In the genomic region with DNA sequence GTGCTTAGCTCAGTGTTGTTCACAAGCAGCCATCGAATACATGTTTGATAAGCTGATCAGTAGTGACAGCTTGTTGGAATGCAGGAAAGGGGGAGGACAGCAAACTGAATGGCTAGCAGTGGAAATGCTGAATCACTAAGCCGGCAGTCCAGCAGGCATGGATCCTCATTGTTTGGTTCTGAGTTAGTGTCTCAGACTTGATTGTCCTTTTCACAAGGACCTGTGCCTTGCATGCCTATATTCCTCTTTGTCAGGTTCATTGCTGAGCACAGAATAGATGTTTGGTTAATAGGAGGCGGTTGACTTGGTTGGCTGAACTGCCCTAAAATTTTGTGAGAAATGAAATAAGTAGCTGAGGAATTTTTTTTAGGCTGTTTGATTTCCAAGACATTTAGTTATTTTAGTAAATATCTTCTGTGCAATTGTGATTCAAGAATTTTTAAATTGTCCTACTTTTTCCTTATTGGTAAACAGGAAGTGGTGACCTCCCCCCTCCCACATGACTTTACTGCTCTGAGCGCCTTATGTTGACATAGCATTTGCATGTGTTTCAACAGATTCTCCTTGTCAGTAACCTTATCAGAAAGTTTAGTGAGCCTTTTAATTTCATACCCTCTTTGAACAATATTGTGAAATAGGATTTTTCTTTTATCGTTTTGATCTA, we compare ENCODE assay signal across 9 cellular contexts. TPM values are rescaled to one million over a fixed set of nuclear protein-coding genes. Genes with fewer than 3 reads are reported as not detected.
DNase-seq lines count a peak whose midpoint lies in the region; ATAC-seq, FAIRE-seq and TF ChIP-seq lines count a peak whose summit lies in the region.
"Had no signal": no experiment of that assay in that cellular context is flagged by ENCODE, and none has a peak within 500 bp of the region (broad histone marks: within the 10 kb centered on the region; RNA-seq: fewer than 3 reads in every experiment).

No MANE protein-coding gene starts in this region.

- H3K4me1 ChIP-seq in astrocyte (ENCODE audit: insufficient read depth, low read length) = peaks cover 22% of the 10 kb centered on the region

- peaks cover 23% of the 10 kb centered on the region for H3K4me1 Mint-ChIP-seq in activated naive CD8-positive, alpha-beta T cell (ENCODE audit: low read depth)
- H3K4me1 Mint-ChIP-seq in activated naive CD8-positive, alpha-beta T cell treated with anti-CD3 and anti-CD28 coated beads for 36 hours = peaks cover 10% of the 10 kb centered on the region
- H3K4me1 Mint-ChIP-seq in astrocyte (ENCODE audit: low read depth, unreplicated experiment) (peaks cover 21% of the 10 kb centered on the region), type B pancreatic cell (ENCODE audit: unreplicated experiment) (peaks cover 25% of the 10 kb centered on the region)

- H3K4me3 ChIP-seq in astrocyte (ENCODE audit: insufficient read depth, low read depth, low read length) = no peak overlapping the region

- peak overlapping the region; percentile 72 for H3K27ac ChIP-seq in astrocyte (ENCODE audit: low read depth, low read length)

- peak overlapping the region; percentile 49 for H3K4me2 ChIP-seq in astrocyte (ENCODE audit: low read length)

- ATAC-seq in GM21381 (IDR thresholded peaks at IDR 0.05; ENCODE audit: unreplicated experiment) = no peak
- ATAC-seq in GM19397 (IDR thresholded peaks at IDR 0.05; ENCODE audit: unreplicated experiment) = no peak

- H2AFZ ChIP-seq in astrocyte (ENCODE audit: low read depth, low read length) = peak overlapping the region; percentile 6

- peaks cover 6% of the 10 kb centered on the region for H3K36me3 ChIP-seq in astrocyte (ENCODE audit: insufficient read depth, low read length)

- no peaks in the 10 kb centered on the region for H3K27me3 Mint-ChIP-seq in activated naive CD8-positive, alpha-beta T cell
- H3K27me3 Mint-ChIP-seq in activated naive CD8-positive, alpha-beta T cell treated with anti-CD3 and anti-CD28 coated beads for 36 hours = no peaks in the 10 kb centered on the region
- no peaks in the 10 kb centered on the region for H3K27me3 Mint-ChIP-seq in astrocyte (ENCODE audit: low read depth, unreplicated experiment)
- no peaks in the 10 kb centered on the region for H3K27me3 Mint-ChIP-seq in type B pancreatic cell

- H3K27ac Mint-ChIP-seq in activated naive CD8-positive, alpha-beta T cell = peak overlapping the region; percentile 59
- H3K27ac Mint-ChIP-seq in activated naive CD8-positive, alpha-beta T cell treated with anti-CD3 and anti-CD28 coated beads for 36 hours = no peak overlapping the region
- H3K27ac Mint-ChIP-seq in astrocyte (ENCODE audit: unreplicated experiment) (peak overlapping the region; percentile 69), type B pancreatic cell (peak overlapping the region; percentile 34)

- no peaks in the 10 kb centered on the region for H3K9me3 ChIP-seq in astrocyte (ENCODE audit: insufficient read depth, low read depth, low read length)

- H3K27me3 ChIP-seq in astrocyte (ENCODE audit: insufficient read depth, low read length) = no peaks in the 10 kb centered on the region

- no peak for DNase-seq in activated naive CD8-positive, alpha-beta T cell treated with anti-CD3 and anti-CD28 coated beads for 36 hours
- DNase-seq in astrocyte (ENCODE audit: low read depth) = peak; percentile 84
- peak; percentile 85 for DNase-seq in islet precursor cell
- DNase-seq in type B pancreatic cell (ENCODE audit: extremely low spot score, unreplicated experiment) = no peak
- no peak for DNase-seq in GOT3 (lab: John Stamatoyannopoulos, UW)
- DNase-seq: NCI-H446 treated with DMSO at 0.1 percent for 48 hours had no signal

- peak overlapping the region; percentile 47 for H3K9ac ChIP-seq in astrocyte (ENCODE audit: low read length)

- FAIRE-seq in astrocyte (lab: Jason Lieb, UNC) = peak; percentile 68

- H4K20me1 ChIP-seq in astrocyte (ENCODE audit: insufficient read depth, low read length) = no peaks in the 10 kb centered on the region

- TF ChIP-seq CTCF in astrocyte (IDR thresholded peaks at IDR 0.05; ENCODE audit: insufficient read depth, low read depth, low read length) = no peak
- no peak for TF ChIP-seq CTCF in type B pancreatic cell (conservative IDR thresholded peaks at IDR 0.05)

- H3K4me3 Mint-ChIP-seq in activated naive CD8-positive, alpha-beta T cell = no peak overlapping the region
- no peak overlapping the region for H3K4me3 Mint-ChIP-seq in activated naive CD8-positive, alpha-beta T cell treated with anti-CD3 and anti-CD28 coated beads for 36 hours
- H3K4me3 Mint-ChIP-seq in astrocyte (ENCODE audit: unreplicated experiment) = no peak overlapping the region
- H3K4me3 Mint-ChIP-seq in type B pancreatic cell = no peak overlapping the region

- H3K9me3 Mint-ChIP-seq in activated naive CD8-positive, alpha-beta T cell (ENCODE audit: low read depth) = no peaks in the 10 kb centered on the region
- no peaks in the 10 kb centered on the region for H3K9me3 Mint-ChIP-seq in activated naive CD8-positive, alpha-beta T cell treated with anti-CD3 and anti-CD28 coated beads for 36 hours
- H3K9me3 Mint-ChIP-seq in astrocyte (ENCODE audit: unreplicated experiment) = no peaks in the 10 kb centered on the region
- no peaks in the 10 kb centered on the region for H3K9me3 Mint-ChIP-seq in type B pancreatic cell

- peaks cover 30% of the 10 kb centered on the region for H3K36me3 Mint-ChIP-seq in activated naive CD8-positive, alpha-beta T cell
- H3K36me3 Mint-ChIP-seq in activated naive CD8-positive, alpha-beta T cell treated with anti-CD3 and anti-CD28 coated beads for 36 hours = peaks cover 41% of the 10 kb centered on the region
- peaks cover 3% of the 10 kb centered on the region for H3K36me3 Mint-ChIP-seq in astrocyte (ENCODE audit: low read depth, unreplicated experiment)
- peaks cover 34% of the 10 kb centered on the region for H3K36me3 Mint-ChIP-seq in type B pancreatic cell

- no peaks in the 10 kb centered on the region for H3K79me2 ChIP-seq in astrocyte (ENCODE audit: insufficient read depth, low read length)

RNA-seq across cellular contexts. Expression of a gene that starts 21.4 kb away (rescaled TPM):
- total RNA-seq in activated naive CD8-positive, alpha-beta T cell treated with anti-CD3 and anti-CD28 coated beads for 36 hours = under 1 TPM; 0.62 to 0.80 TPM
- 7.3 and 9.5 TPM in 2 replicates for total RNA-seq in astrocyte
- total RNA-seq in type B pancreatic cell (ENCODE audit: low replicate concordance) = 4.3 and 15.7 TPM in 2 replicates

Comparison
In these comparisons a context has a peak if more than half of its experiments do, and no peak if none do; other contexts are left out.
1. DNase-seq: peak in astrocyte (single experiment) and islet precursor cell (single experiment); none in activated naive CD8-positive, alpha-beta T cell treated with anti-CD3 and anti-CD28 coated beads for 36 hours (single experiment), type B pancreatic cell (single experiment) and GOT3 (single experiment).